In the genomic region with DNA sequence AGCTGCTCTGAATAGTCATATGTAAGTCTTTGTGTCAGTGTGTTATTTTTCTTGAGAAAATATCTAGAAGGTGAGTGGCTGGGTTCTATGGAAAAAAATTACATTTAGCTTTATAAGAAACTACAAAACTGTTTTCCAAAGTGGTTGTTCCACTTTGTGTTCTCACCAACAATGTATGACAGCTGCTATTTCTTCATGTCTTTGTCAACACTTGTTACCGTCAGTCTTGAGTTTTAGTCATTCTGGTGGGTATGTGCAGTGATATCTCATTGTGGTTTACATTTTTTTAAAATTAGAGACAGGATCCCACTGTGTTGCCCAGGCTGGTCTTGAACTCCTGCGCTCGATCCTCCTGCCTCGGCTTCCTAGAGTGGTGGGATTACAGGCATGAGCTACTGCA, we compare ENCODE assay signal across 22 cellular contexts.
"Had no signal": no experiment of that assay in that cellular context is flagged by ENCODE, and none has a peak within 500 bp of the region (broad histone marks: within the 10 kb centered on the region; RNA-seq: fewer than 3 reads in every experiment).

No MANE protein-coding gene starts in this region.

- ATAC-seq: esophagus mucosa; gastroesophageal sphincter; left lung; lower lobe of right lung; naive thymus-derived CD4-positive, alpha-beta T cell; stimulated activated naive CD8-positive, alpha-beta T cell treated with anti-CD3 and anti-CD28 coated beads, Interleukin-15, amount 100 ng/mL, for 72 hours; upper lobe of right lung had no signal

- H3K4me2 ChIP-seq: smooth muscle cell had no signal

- H3K9me3 ChIP-seq: gastroesophageal sphincter, left lung, lower lobe of right lung, right atrium auricular region, testis, tibial nerve, upper lobe of right lung, vagina had no signal

- H3K36me3 ChIP-seq: gastroesophageal sphincter, left lung, lower lobe of right lung, right atrium auricular region, tibial nerve, upper lobe of right lung, vagina had no signal

- H3K27ac ChIP-seq: dorsolateral prefrontal cortex, gastroesophageal sphincter, left lung, lower lobe of right lung, right atrium auricular region, testis, tibial nerve, upper lobe of right lung, vagina had no signal

- H3K27me3 ChIP-seq: dorsolateral prefrontal cortex, gastroesophageal sphincter, left lung, right atrium auricular region, testis, tibial nerve, upper lobe of right lung, vagina had no signal

- H3K4me1 ChIP-seq: left lung, lower lobe of right lung, right atrium auricular region, testis, tibial nerve, upper lobe of right lung, vagina had no signal

- H3K4me3 ChIP-seq: dorsolateral prefrontal cortex, gastroesophageal sphincter, left lung, lower lobe of right lung, right atrium auricular region, smooth muscle cell, testis, tibial nerve, upper lobe of right lung, vagina had no signal

- FAIRE-seq: keratinocyte had no signal

- DNase-seq: cortex of kidney; dorsolateral prefrontal cortex; effector CD8-positive, alpha-beta T cell; foreskin fibroblast; immature natural killer cell; left lung; lower lobe of right lung; mesenchymal stem cell; midbrain; naive thymus-derived CD4-positive, alpha-beta T cell; posterior cingulate gyrus; stimulated activated CD4-positive, alpha-beta T cell treated with anti-CD3 and anti-CD28 coated beads, Interleukin-4, amount 100 ng/mL, for 24 hours; stimulated activated naive CD8-positive, alpha-beta T cell treated with anti-CD3 and anti-CD28 coated beads, Interleukin-15, amount 100 ng/mL, for 72 hours; testis; upper lobe of right lung had no signal
